ENCODE assay signal across 2 cellular contexts in genomic region chr12:2640709-2641108, GRCh38.
TF ChIP-seq lines count a peak whose summit lies in the region.

No MANE protein-coding gene starts in this region.

TF ChIP-seq in GM23338, 12 proteins besides CTCF, POLR2A, EP300 and RAD21:
- no peak for TF ChIP-seq ZNF462 (CRISPR knock-in tag; IDR thresholded peaks at IDR 0.05)

TF ChIP-seq in SK-N-SH, 30 proteins besides CTCF, POLR2A, EP300 and RAD21 (continued from another document):
- TF ChIP-seq REST (IDR thresholded peaks at IDR 0.05; ENCODE audit: low read depth, low read length) (no peak), YY1 (IDR thresholded peaks at IDR 0.05; ENCODE audit: low read depth) (no peak), CHD2 (IDR thresholded peaks at IDR 0.05; ENCODE audit: low read length, partially characterized antibody) (no peak), RXRA (IDR thresholded peaks at IDR 0.05; ENCODE audit: borderline replicate concordance, low read depth) (no peak), JUND (IDR thresholded peaks at IDR 0.05) (peak; percentile 88), NRF1 (IDR thresholded peaks at IDR 0.05; ENCODE audit: low read depth, low read length) (no peak), SIN3A (IDR thresholded peaks at IDR 0.05; ENCODE audit: borderline replicate concordance, low read depth, low read length) (peak; percentile 34; the same call in 1 of the 2 replicates), POLR2AphosphoS5 (IDR thresholded peaks at IDR 0.05; ENCODE audit: low read depth, low read length) (peak; percentile 41; the same call in 1 of the 2 replicates), MAX (IDR thresholded peaks at IDR 0.05; ENCODE audit: low read depth) (peak; percentile 75; the same call in 1 of the 2 replicates), FOXJ3 (CRISPR knock-in tag; IDR thresholded peaks at IDR 0.05) (no peak), ELF1 (IDR thresholded peaks at IDR 0.05) (no peak), TCF12 (IDR thresholded peaks at IDR 0.05) (peak; percentile 59), EZH2phosphoT487 (IDR thresholded peaks at IDR 0.05; ENCODE audit: borderline replicate concordance, low read depth) (no peak), GATA2 (CRISPR knock-in tag; IDR thresholded peaks at IDR 0.05) (no peak)
